ENCODE assay signal across 9 cellular contexts in the genomic region with DNA sequence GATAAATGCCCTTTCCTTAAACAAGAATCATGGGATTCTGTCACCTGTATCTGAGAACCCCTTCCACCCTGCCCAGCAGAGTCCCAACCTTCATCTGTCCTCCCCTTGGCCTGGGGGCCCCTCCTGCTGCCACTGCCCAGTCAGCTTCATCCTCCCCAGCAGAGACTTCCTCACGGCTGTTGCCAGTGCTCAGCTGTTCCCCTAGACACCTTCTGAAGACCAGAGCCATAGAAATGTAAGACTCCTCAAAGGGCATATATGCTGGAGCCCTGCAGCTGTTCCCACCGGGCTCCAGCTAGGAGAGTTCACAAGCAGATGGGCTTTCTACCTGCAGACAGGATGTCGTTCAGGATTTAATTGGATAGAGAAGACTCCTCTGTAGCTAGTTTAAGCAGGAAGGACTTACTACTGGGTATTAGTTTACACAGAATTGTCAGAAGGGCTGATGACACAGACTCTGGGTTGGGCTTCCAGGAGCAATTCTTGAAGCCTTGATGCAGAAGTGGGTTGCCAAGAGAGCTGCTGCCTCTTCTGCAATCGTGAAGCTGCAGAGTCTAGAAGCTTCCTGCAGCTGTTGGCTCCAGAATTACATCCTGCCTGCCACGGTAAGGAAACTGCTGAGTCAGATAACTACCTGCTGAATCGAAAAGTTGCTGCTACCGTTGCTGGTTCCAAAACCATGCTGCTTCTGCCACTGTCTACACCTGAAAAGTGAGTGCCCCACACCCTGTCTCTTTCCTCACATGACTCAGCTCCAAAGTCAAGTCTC. TPM values are rescaled to one million over a fixed set of nuclear protein-coding genes. Genes with fewer than 3 reads are reported as not detected.
A peak's percentile ranks its signal among the peaks of the same experiment; 100 is the strongest.
DNase-seq lines count a peak whose midpoint lies in the region; ATAC-seq lines count a peak whose summit lies in the region.
"Had no signal": no experiment of that assay in that cellular context is flagged by ENCODE, and none has a peak within 500 bp of the region (broad histone marks: within the 10 kb centered on the region; RNA-seq: fewer than 3 reads in every experiment).

No MANE protein-coding gene starts in this region.

- peak overlapping the region; percentile 33 for H3K27ac Mint-ChIP-seq in activated naive CD4-positive, alpha-beta T cell treated with anti-CD3 and anti-CD28 coated beads, Interleukin-2, amount 10 ng/mL, durations not matched to agents 7 days and 5 days
- H3K27ac Mint-ChIP-seq in naive thymus-derived CD4-positive, alpha-beta T cell, result peak overlapping the region in 5 of 9 donors; percentile 12 to 82 (median 35)

- no peaks in the 10 kb centered on the region for H3K36me3 ChIP-seq in naive thymus-derived CD4-positive, alpha-beta T cell (ENCODE audit: control insufficient read depth in 2 of 3, insufficient read depth in 3 of 3, low read length in 3 of 3)

- peaks cover 44 to 54% of the 10 kb centered on the region in 2 donors for H3K4me1 ChIP-seq in naive thymus-derived CD4-positive, alpha-beta T cell (ENCODE audit: control insufficient read depth in 2 of 2, insufficient read depth in 2 of 2, low read length in 2 of 2)

- peaks cover 55% of the 10 kb centered on the region for H3K4me1 Mint-ChIP-seq in activated naive CD4-positive, alpha-beta T cell treated with anti-CD3 and anti-CD28 coated beads, Interleukin-2, amount 10 ng/mL, durations not matched to agents 7 days and 5 days
- peaks cover 31 to 67% (median 57%) of the 10 kb centered on the region in 7 donors for H3K4me1 Mint-ChIP-seq in naive thymus-derived CD4-positive, alpha-beta T cell

- H3K4me3 Mint-ChIP-seq in activated naive CD4-positive, alpha-beta T cell treated with anti-CD3 and anti-CD28 coated beads, Interleukin-2, amount 10 ng/mL, durations not matched to agents 7 days and 5 days, result no peak overlapping the region
- peak overlapping the region in 9 of 10 donors; percentile 19 to 63 (median 40) for H3K4me3 Mint-ChIP-seq in naive thymus-derived CD4-positive, alpha-beta T cell

- H3K27me3 Mint-ChIP-seq in activated naive CD4-positive, alpha-beta T cell treated with anti-CD3 and anti-CD28 coated beads, Interleukin-2, amount 10 ng/mL, durations not matched to agents 7 days and 5 days, result peaks cover 83% of the 10 kb centered on the region
- peaks cover 0 to 11% (median 9%) of the 10 kb centered on the region in 5 donors for H3K27me3 Mint-ChIP-seq in naive thymus-derived CD4-positive, alpha-beta T cell

- no peak overlapping the region for H3K4me3 ChIP-seq in naive thymus-derived CD4-positive, alpha-beta T cell (ENCODE audit: low read length)

- intact Hi-C loops in naive thymus-derived CD4-positive, alpha-beta T cell (cut with micrococcal nuclease), result loop anchor here (1.0 to 5.0 kb wide), 3 partner anchors 43 to 89 kb away; no protein-coding TSS in a partner anchor
- intact Hi-C loops in left cardiac atrium (cut with DNase I), result no loop called here

- no peak overlapping the region for H3K27ac ChIP-seq in naive thymus-derived CD4-positive, alpha-beta T cell (ENCODE audit: low read depth, low read length)

- POLR2A ChIA-PET in naive thymus-derived CD4-positive, alpha-beta T cell (lab: Charles Lee), result interaction anchor here (0.8 to 2.2 kb wide), 4 partner anchors 11 to 73 kb away, joined by 3 to 8 read pairs (median 6); partner anchors contain the start of gene LEMD2

- CTCF ChIA-PET in activated naive CD4-positive, alpha-beta T cell treated with anti-CD3 and anti-CD28 coated beads, Interleukin-2, amount 10 ng/mL, durations not matched to agents 7 days and 5 days (lab: Charles Lee), result interaction anchor here (0.7 to 2.7 kb wide), 12 partner anchors 10 to 274 kb away, joined by 3 to 18 read pairs (median 4); no protein-coding TSS in a partner anchor
- CTCF ChIA-PET in naive thymus-derived CD4-positive, alpha-beta T cell (lab: Charles Lee), result interaction anchor here (1.2 to 1.5 kb wide), 2 partner anchors 38 to 190 kb away, joined by 3 read pairs; no protein-coding TSS in a partner anchor

- H3K9me3 ChIP-seq in naive thymus-derived CD4-positive, alpha-beta T cell (ENCODE audit: control insufficient read depth in 2 of 3, low read length in 3 of 3), result no peaks in the 10 kb centered on the region

- peak; percentile 30 for ATAC-seq in naive thymus-derived CD4-positive, alpha-beta T cell
- ATAC-seq in left cardiac atrium, result no peak

- DNase-seq in NCI-H2107 (lab: John Stamatoyannopoulos, UW), result peak; percentile 24
- DNase-seq in NCI-H2107 treated with DMSO at 0.1 percent for 48 hours (lab: John Stamatoyannopoulos, UW; ENCODE audit: unreplicated experiment), result no peak
- peak; percentile 24 for DNase-seq in NCI-H2171 (lab: John Stamatoyannopoulos, UW)
- peak; percentile 65 for DNase-seq in activated naive CD4-positive, alpha-beta T cell treated with anti-CD3 and anti-CD28 coated beads, Interleukin-2, amount 10 ng/mL, durations not matched to agents 7 days and 5 days
- DNase-seq in naive thymus-derived CD4-positive, alpha-beta T cell, result peak in 7 of 9 donors; percentile 20 to 68 (median 54)
- no peak for DNase-seq in iPS-NIHi11 (ENCODE audit: low spot score)
- DNase-seq in C1 segment of cervical spinal cord (lab: John Stamatoyannopoulos, UW), result no peak
- no peak for DNase-seq in left cardiac atrium

- no peaks in the 10 kb centered on the region for H3K36me3 Mint-ChIP-seq in activated naive CD4-positive, alpha-beta T cell treated with anti-CD3 and anti-CD28 coated beads, Interleukin-2, amount 10 ng/mL, durations not matched to agents 7 days and 5 days
- H3K36me3 Mint-ChIP-seq in naive thymus-derived CD4-positive, alpha-beta T cell, result peaks cover 0 to 7% (median under 1%) of the 10 kb centered on the region in 5 donors

- H3K9me3 Mint-ChIP-seq in activated naive CD4-positive, alpha-beta T cell treated with anti-CD3 and anti-CD28 coated beads, Interleukin-2, amount 10 ng/mL, durations not matched to agents 7 days and 5 days, result peaks cover 2% of the 10 kb centered on the region
- peaks cover 0 to 8% (median 0%) of the 10 kb centered on the region in 11 donors for H3K9me3 Mint-ChIP-seq in naive thymus-derived CD4-positive, alpha-beta T cell

- H3K27me3 ChIP-seq in naive thymus-derived CD4-positive, alpha-beta T cell (ENCODE audit: control insufficient read depth in 2 of 2, insufficient read depth in 2 of 2, low read length in 2 of 2), result no peaks in the 10 kb centered on the region

RNA-seq across cellular contexts. Expression of gene MLN, which starts 57.1 kb away (rescaled TPM):
- total RNA-seq in naive thymus-derived CD4-positive, alpha-beta T cell, result not detected
- not detected for polyA plus RNA-seq in naive thymus-derived CD4-positive, alpha-beta T cell
- total RNA-seq in left cardiac atrium, result not detected
- polyA plus RNA-seq: neural cell had no signal

Comparison
In these comparisons a context has a peak if more than half of its experiments do, and no peak if none do; other contexts are left out.
1. DNase-seq: peak in NCI-H2107 (single experiment), NCI-H2171 (single experiment), activated naive CD4-positive, alpha-beta T cell treated with anti-CD3 and anti-CD28 coated beads, Interleukin-2, amount 10 ng/mL, durations not matched to agents 7 days and 5 days (single experiment) and naive thymus-derived CD4-positive, alpha-beta T cell (7 of 9); none in NCI-H2107 treated with DMSO at 0.1 percent for 48 hours (single experiment), iPS-NIHi11 (single experiment), C1 segment of cervical spinal cord (0 of 14) and left cardiac atrium (single experiment).
2. intact Hi-C loops: an anchor here in naive thymus-derived CD4-positive, alpha-beta T cell (1.0 to 5.0 kb wide); none called in left cardiac atrium.